ENCODE assay signal across 9 cellular contexts in genomic region chr20:45345104-45345936, GRCh38. TPM values are rescaled to one million over a fixed set of nuclear protein-coding genes. Genes with fewer than 3 reads are reported as not detected.
DNase-seq lines count a peak whose midpoint lies in the region; ATAC-seq and TF ChIP-seq lines count a peak whose summit lies in the region.
"Had no signal": no experiment of that assay in that cellular context is flagged by ENCODE, and none has a peak within 500 bp of the region (broad histone marks: within the 10 kb centered on the region; RNA-seq: fewer than 3 reads in every experiment).

No MANE protein-coding gene starts in this region.

- H3K27me3 ChIP-seq in esophagus (ENCODE audit: control insufficient read depth in 1 of 2, insufficient read depth in 2 of 2, low read length in 2 of 2) = no peaks in the 10 kb centered on the region
- H3K27me3 ChIP-seq in trophoblast cell (ENCODE audit: insufficient read depth, low read length) = no peaks in the 10 kb centered on the region

- H3K4me2 ChIP-seq in trophoblast cell (ENCODE audit: low read length) = peak overlapping the region; percentile 73

- no peaks in the 10 kb centered on the region for H3K9me3 Mint-ChIP-seq in Calu3 (ENCODE audit: low read depth, unreplicated experiment)

- H3K4me1 Mint-ChIP-seq in Calu3 (ENCODE audit: low read depth, unreplicated experiment) = peaks cover 59% of the 10 kb centered on the region

- peaks cover 55% of the 10 kb centered on the region for H3K79me1 ChIP-seq in trophoblast cell (ENCODE audit: low read length)

- peak overlapping the region; percentile 70 for H2BK12ac ChIP-seq in trophoblast cell (ENCODE audit: low read length)

- peak; percentile 92 for DNase-seq in Calu3
- peak; percentile 34 for DNase-seq in NCI-H82 treated with DMSO at 0.1 percent for 48 hours (lab: John Stamatoyannopoulos, UW; ENCODE audit: unreplicated experiment)
- DNase-seq in trophoblast cell = peak; percentile 52 to 76
- no peak for DNase-seq in NCI-H1417 treated with DMSO at 0.1 percent for 48 hours (lab: John Stamatoyannopoulos, UW)
- no peak for DNase-seq in sciatic nerve (ENCODE audit: low spot score)
- DNase-seq in DMS79 (lab: John Stamatoyannopoulos, UW) = no peak
- no peak for DNase-seq in NCI-H1092 (lab: John Stamatoyannopoulos, UW)

- peak overlapping the region; percentile 95 for H3K4me3 Mint-ChIP-seq in Calu3 (ENCODE audit: low read depth, unreplicated experiment)

- peak overlapping the region; percentile 32 for H3K18ac ChIP-seq in trophoblast cell (ENCODE audit: low read length)

- peak overlapping the region; percentile 78 for H2BK120ac ChIP-seq in trophoblast cell (ENCODE audit: insufficient read depth, low read length, poor library complexity)

- no peaks in the 10 kb centered on the region for H3K9me3 ChIP-seq in esophagus (ENCODE audit: control insufficient read depth in 2 of 2, insufficient read depth in 1 of 2, low read depth in 1 of 2, low read length in 1 of 2)
- H3K9me3 ChIP-seq in trophoblast cell (ENCODE audit: insufficient read depth, low read depth, low read length) = no peaks in the 10 kb centered on the region

- no peak for TF ChIP-seq CTCF in Calu3 (IDR thresholded peaks at IDR 0.05; ENCODE audit: unreplicated experiment)

- peak overlapping the region; percentile 66 for H3K14ac ChIP-seq in trophoblast cell (ENCODE audit: low read length)

- no peak overlapping the region for H3K9ac ChIP-seq in trophoblast cell (ENCODE audit: low read length)

- H3K36me3 ChIP-seq in esophagus (ENCODE audit: control insufficient read depth in 2 of 2, insufficient read depth in 2 of 2, low read length in 1 of 2) = no peaks in the 10 kb centered on the region
- H3K36me3 ChIP-seq in trophoblast cell (ENCODE audit: control insufficient read depth in 1 of 2, insufficient read depth in 2 of 2, low read length in 2 of 2) = peaks cover 3 to 4% of the 10 kb centered on the region in 2 experiments

- peak overlapping the region; percentile 90 for H3K4ac ChIP-seq in trophoblast cell (ENCODE audit: low read depth, low read length)

- H3K4me1 ChIP-seq in esophagus (ENCODE audit: control insufficient read depth in 2 of 2, insufficient read depth in 2 of 2, low read length in 1 of 2) = peaks cover 9 to 25% of the 10 kb centered on the region in 2 donors
- peaks cover 43 to 62% of the 10 kb centered on the region in 2 experiments for H3K4me1 ChIP-seq in trophoblast cell (ENCODE audit: control insufficient read depth in 1 of 2, insufficient read depth in 2 of 2, low read length in 2 of 2)

- 47% methylated on average over 9 of the region's 9 CpGs for WGBS in esophagus, 2 donors
- no CpG with 5 or more reads among the region's 9 CpGs for WGBS in trophoblast cell (ENCODE audit: extremely low coverage, insufficient coverage, insufficient read length)

- peak overlapping the region; percentile 81 for H2AK5ac ChIP-seq in trophoblast cell (ENCODE audit: low read length)

- no TSS peak for BruUV-seq in Calu3 (replicated peaks; lab: Mats Ljungman, UMichigan)

- CTCF ChIA-PET in Calu3 (lab: Charles Lee) = interaction anchor here (0.6 to 5.3 kb wide), 8 partner anchors 8 to 949 kb away, joined by 3 to 51 read pairs (median 4); partner anchors contain the start of gene SYS1

- no peak for ATAC-seq in sciatic nerve
- ATAC-seq: K562 had no signal

- peaks cover 42% of the 10 kb centered on the region for H3K79me2 ChIP-seq in trophoblast cell (ENCODE audit: control insufficient read depth, insufficient read depth, low read length, poor library complexity)

- H3K27ac ChIP-seq in esophagus (ENCODE audit: low read depth in 2 of 2, low read length in 1 of 2) (peak overlapping the region; percentile 89 to 98), trophoblast cell (ENCODE audit: low read depth, low read length) (peak overlapping the region; percentile 97)

- peak overlapping the region; percentile 58 for H4K8ac ChIP-seq in trophoblast cell (ENCODE audit: low read depth, low read length)

- peak overlapping the region; percentile 77 to 86 for H3K4me3 ChIP-seq in esophagus (ENCODE audit: low read depth in 1 of 2, low read length in 2 of 2)
- no peak overlapping the region for H3K4me3 ChIP-seq in trophoblast cell (ENCODE audit: low read depth, low read length)
- H3K4me3 ChIP-seq: K562 had no signal

- H3K27me3 Mint-ChIP-seq in Calu3 (ENCODE audit: unreplicated experiment) = no peaks in the 10 kb centered on the region

- H4K12ac ChIP-seq in trophoblast cell (ENCODE audit: low read depth, low read length) = no peak overlapping the region

- peaks cover 87% of the 10 kb centered on the region for H3K36me3 Mint-ChIP-seq in Calu3 (ENCODE audit: insufficient read depth, unreplicated experiment)

- H4K91ac ChIP-seq in trophoblast cell (ENCODE audit: low read depth, low read length) = peak overlapping the region; percentile 85

- no peak overlapping the region for H3K23ac ChIP-seq in trophoblast cell (ENCODE audit: low read length)

- peak overlapping the region; percentile 91 for H2BK5ac ChIP-seq in trophoblast cell (ENCODE audit: low read depth, low read length, poor library complexity)

- no peak overlapping the region for H2AFZ ChIP-seq in trophoblast cell (ENCODE audit: insufficient read depth, low read length, poor library complexity)

- intact Hi-C loops in Calu3 (cut with micrococcal nuclease; ENCODE audit: unreplicated experiment) (loop anchor here (2.0 kb wide), 2 partner anchors 13 to 23 kb away; no protein-coding TSS in a partner anchor), sciatic nerve (cut with DNase I) (no loop called here)

- H3K27ac Mint-ChIP-seq in Calu3 (ENCODE audit: unreplicated experiment) = peak overlapping the region; percentile 99

RNA-seq across cellular contexts. Expression of gene SDC4, which starts 2.9 kb away (rescaled TPM):
- total RNA-seq in Calu3 (2022) (238 and 256 TPM in 2 replicates), sciatic nerve (77.7 TPM)
- 10 to 100 TPM; 49.4 to 64.6 TPM for polyA plus RNA-seq in esophagus
- 89.9 and 90.3 TPM in 2 replicates for polyA plus RNA-seq in trophoblast cell (2013)

RNA-seq across cellular contexts. Expression of gene SYS1, which starts 17.6 kb away (rescaled TPM):
- total RNA-seq in Calu3 (2022) (42.1 and 45.5 TPM in 2 replicates), sciatic nerve (24.0 TPM)
- 10 to 100 TPM in 1 of 2 donors, 1 to 10 TPM in 1; 8.4 to 16.5 TPM for polyA plus RNA-seq in esophagus
- 14.7 and 15.0 TPM in 2 replicates for polyA plus RNA-seq in trophoblast cell (2013)

RNA-seq across cellular contexts. Expression of gene TP53TG5, which starts 32.8 kb away (rescaled TPM):
- total RNA-seq in Calu3 (2022) (0.52 and 0.88 TPM in 2 replicates), sciatic nerve (not detected)
- polyA plus RNA-seq in esophagus = under 1 TPM in 1 of 2 donors, not detected in 1; 0.13 TPM
- polyA plus RNA-seq in trophoblast cell (2013) = not detected in 2 replicates

RNA-seq across cellular contexts. Expression of gene MATN4, which starts 37.2 kb away (rescaled TPM):
- 0.17 and 0.29 TPM in 2 replicates for total RNA-seq in Calu3 (2022)
- under 1 TPM; 0.08 TPM for polyA plus RNA-seq in esophagus
- polyA plus RNA-seq in trophoblast cell (2013) = 0.10 and 0.12 TPM in 2 replicates
- 0.22 TPM for total RNA-seq in sciatic nerve
- polyA plus RNA-seq: K562 had no signal

RNA-seq across cellular contexts. Expression of gene RBPJL, which starts 38.7 kb away (rescaled TPM):
- total RNA-seq in Calu3 (2022) (not detected in 2 replicates), sciatic nerve (not detected)
- polyA plus RNA-seq in esophagus = under 1 TPM; 0.04 TPM
- not detected in 2 replicates for polyA plus RNA-seq in trophoblast cell (2013)
- total RNA-seq: K562 had no signal
- polyA plus RNA-seq: K562 had no signal

Comparison
In these comparisons a context has a peak if more than half of its experiments do, and no peak if none do; other contexts are left out.
1. DNase-seq: peak in Calu3 (single experiment), NCI-H82 treated with DMSO at 0.1 percent for 48 hours (single experiment) and trophoblast cell (2 of 2); none in NCI-H1417 treated with DMSO at 0.1 percent for 48 hours (single experiment), sciatic nerve (single experiment), DMS79 (single experiment) and NCI-H1092 (single experiment).